ENCODE assay signal across 35 cellular contexts in genomic region chr2:240731327-240731626, GRCh38. TPM values are rescaled to one million over a fixed set of nuclear protein-coding genes. Genes with fewer than 3 reads are reported as not detected.
DNase-seq lines count a peak whose midpoint lies in the region; ATAC-seq and TF ChIP-seq lines count a peak whose summit lies in the region.
"Had no signal": no experiment of that assay in that cellular context is flagged by ENCODE, and none has a peak within 500 bp of the region (broad histone marks: within the 10 kb centered on the region; RNA-seq: fewer than 3 reads in every experiment).

No MANE protein-coding gene starts in this region.

- ATAC-seq in lower lobe of right lung: peak; percentile 10 to 31
- no peak for ATAC-seq in GM19452 (IDR thresholded peaks at IDR 0.05; ENCODE audit: unreplicated experiment)
- ATAC-seq: A549; activated CD4-positive, CD25-positive, alpha-beta regulatory T cell treated with anti-CD3 and anti-CD28 coated beads, Interleukin-2, amount 50 U/mL, for 24 hours; activated naive CD8-positive, alpha-beta T cell treated with anti-CD3 and anti-CD28 coated beads, Interleukin-2, amount 50 U/mL, for 24 hours; activated T-cell treated with anti-CD3 and anti-CD28 coated beads, Interleukin-2, amount 50 U/mL, for 72 hours; left cardiac atrium; PC-3; stimulated activated naive CD8-positive, alpha-beta T cell treated with anti-CD3 and anti-CD28 coated beads, Interleukin-15, Interleukin-2, amounts not matched to agents 100 U/mL and 50 U/mL, for 24 hours had no signal

- DNase-seq in AG08396 (ENCODE audit: low spot score): peak; percentile 53
- DNase-seq in GM23248: peak; percentile 34
- no peak for DNase-seq in lower lobe of right lung
- no peak for DNase-seq in GM13976 (ENCODE audit: low spot score)
- no peak for DNase-seq in esophagus squamous epithelium (lab: John Stamatoyannopoulos, UW)
- no peak for DNase-seq in activated CD4-positive, alpha-beta T cell treated with anti-CD3 and anti-CD28 coated beads, Interleukin-2, amount 10 ng/mL, durations not matched to agents 7 days and 5 days
- DNase-seq: activated CD4-positive, alpha-beta T cell treated with anti-CD3 and anti-CD28 coated beads, Interleukin-2, amount 50 U/mL, for 48 hours; activated naive CD8-positive, alpha-beta T cell treated with anti-CD3 and anti-CD28 coated beads, Interleukin-2, amount 50 U/mL, for 24 hours; activated T-cell treated with anti-CD3 and anti-CD28 coated beads, Interleukin-2, amount 50 U/mL, for 72 hours; immature natural killer cell; KBM-7; left cardiac atrium; mammary epithelial cell; NCI-H1105; NCI-H1930; NCI-H526; nephron progenitor cell; NK-92 treated with Interleukin-12 subunit alpha and Interleukin-12 subunit beta, amount 100 ng/mL, for 24 hours; ovary; PC-3; Right ventricle myocardium superior; stimulated activated CD4-positive, alpha-beta T cell treated with anti-CD3 and anti-CD28 coated beads, Interleukin-1b, Interleukin-23, amount 100 ng/mL, for 48 hours; stimulated activated naive CD8-positive, alpha-beta T cell treated with anti-CD3 and anti-CD28 coated beads, Interleukin-15, Interleukin-2, amounts not matched to agents 100 U/mL and 50 U/mL, for 24 hours; T-helper 2 cell; testis had no signal

- H3K36me3 ChIP-seq in GM23248 (ENCODE audit: low read depth) (no peaks in the 10 kb centered on the region), lower lobe of right lung (no peaks in the 10 kb centered on the region), esophagus squamous epithelium (no peaks in the 10 kb centered on the region)
- H3K36me3 ChIP-seq: ovary, vagina had no signal

- no peak overlapping the region for H3K9ac ChIP-seq in GM23248

- no peaks in the 10 kb centered on the region for H3K36me3 Mint-ChIP-seq in activated CD4-positive, alpha-beta T cell treated with anti-CD3 and anti-CD28 coated beads, Interleukin-2, amount 10 ng/mL, durations not matched to agents 7 days and 5 days (ENCODE audit: low read depth)
- H3K36me3 Mint-ChIP-seq: immature natural killer cell had no signal

- no peaks in the 10 kb centered on the region for H3K79me2 ChIP-seq in GM23248 (ENCODE audit: insufficient read depth)

- no peak for TF ChIP-seq POLR2A in esophagus squamous epithelium (IDR thresholded peaks at IDR 0.05)

- H3K4me2 ChIP-seq in GM23248 (ENCODE audit: unreplicated experiment): no peak overlapping the region
- H3K4me2 ChIP-seq: A549 had no signal

- TF ChIP-seq CTCF in lower lobe of right lung (IDR thresholded peaks at IDR 0.05) (no peak), GM13976 (IDR thresholded peaks at IDR 0.05; ENCODE audit: borderline replicate concordance, control extremely low read depth, extremely low read depth, insufficient read depth, missing control alignments) (no peak), esophagus squamous epithelium (IDR thresholded peaks at IDR 0.05) (no peak)

- no peaks in the 10 kb centered on the region for H3K4me1 Mint-ChIP-seq in activated CD4-positive, alpha-beta T cell treated with anti-CD3 and anti-CD28 coated beads, Interleukin-2, amount 10 ng/mL, durations not matched to agents 7 days and 5 days
- H3K4me1 Mint-ChIP-seq: activated naive CD8-positive, alpha-beta T cell treated with anti-CD3 and anti-CD28 coated beads, Interleukin-2, amount 50 U/mL, for 24 hours; immature natural killer cell had no signal

- no peaks in the 10 kb centered on the region for H3K9me2 ChIP-seq in GM23248 (ENCODE audit: insufficient read depth)

- H3K9me3 Mint-ChIP-seq in activated CD4-positive, alpha-beta T cell treated with anti-CD3 and anti-CD28 coated beads, Interleukin-2, amount 10 ng/mL, durations not matched to agents 7 days and 5 days: no peaks in the 10 kb centered on the region
- H3K9me3 Mint-ChIP-seq: activated naive CD8-positive, alpha-beta T cell treated with anti-CD3 and anti-CD28 coated beads, Interleukin-2, amount 50 U/mL, for 24 hours; activated T-cell treated with anti-CD3 and anti-CD28 coated beads, Interleukin-2, amount 50 U/mL, for 72 hours; immature natural killer cell; nephron progenitor cell had no signal

- no peak overlapping the region for H3K27ac ChIP-seq in GM23248
- peak overlapping the region; percentile 53 for H3K27ac ChIP-seq in angular gyrus (ENCODE audit: low read depth, low read length)
- H3K27ac ChIP-seq in lower lobe of right lung: no peak overlapping the region
- no peak overlapping the region for H3K27ac ChIP-seq in esophagus squamous epithelium
- H3K27ac ChIP-seq: A549, ovary, testis, vagina had no signal

- intact Hi-C loops in lower lobe of right lung (cut with DNase I): no loop called here
- intact Hi-C loops in esophagus squamous epithelium (cut with DNase I): no loop called here

- H3K27ac Mint-ChIP-seq in activated CD4-positive, alpha-beta T cell treated with anti-CD3 and anti-CD28 coated beads, Interleukin-2, amount 10 ng/mL, durations not matched to agents 7 days and 5 days: no peak overlapping the region
- H3K27ac Mint-ChIP-seq: activated naive CD8-positive, alpha-beta T cell treated with anti-CD3 and anti-CD28 coated beads, Interleukin-2, amount 50 U/mL, for 24 hours; activated T-cell treated with anti-CD3 and anti-CD28 coated beads, Interleukin-2, amount 50 U/mL, for 72 hours; immature natural killer cell had no signal

- H3K9me3 ChIP-seq in GM23248 (ENCODE audit: low read depth) (no peaks in the 10 kb centered on the region), lower lobe of right lung (no peaks in the 10 kb centered on the region), esophagus squamous epithelium (no peaks in the 10 kb centered on the region)
- H3K9me3 ChIP-seq: A549, ovary, testis, vagina had no signal

- H4K20me1 ChIP-seq in GM23248 (ENCODE audit: insufficient read depth): no peaks in the 10 kb centered on the region

- POLR2A ChIA-PET in activated CD4-positive, alpha-beta T cell treated with anti-CD3 and anti-CD28 coated beads, Interleukin-2, amount 10 ng/mL, durations not matched to agents 7 days and 5 days (lab: Charles Lee): no interaction called here

- H3K4me1 ChIP-seq in GM23248 (ENCODE audit: insufficient read depth): no peaks in the 10 kb centered on the region
- H3K4me1 ChIP-seq in lower lobe of right lung: no peaks in the 10 kb centered on the region
- H3K4me1 ChIP-seq in esophagus squamous epithelium: no peaks in the 10 kb centered on the region
- H3K4me1 ChIP-seq: A549, testis, vagina had no signal

- H3K27me3 Mint-ChIP-seq in activated CD4-positive, alpha-beta T cell treated with anti-CD3 and anti-CD28 coated beads, Interleukin-2, amount 10 ng/mL, durations not matched to agents 7 days and 5 days: no peaks in the 10 kb centered on the region

- H3F3A ChIP-seq in GM23248 (ENCODE audit: insufficient read depth): no peaks in the 10 kb centered on the region

- CTCF ChIA-PET in activated CD4-positive, alpha-beta T cell treated with anti-CD3 and anti-CD28 coated beads, Interleukin-2, amount 10 ng/mL, durations not matched to agents 7 days and 5 days (lab: Charles Lee): no interaction called here

- no peak overlapping the region for H2AFZ ChIP-seq in GM23248

- no peak overlapping the region for H3K4me3 Mint-ChIP-seq in activated CD4-positive, alpha-beta T cell treated with anti-CD3 and anti-CD28 coated beads, Interleukin-2, amount 10 ng/mL, durations not matched to agents 7 days and 5 days
- H3K4me3 Mint-ChIP-seq: activated naive CD8-positive, alpha-beta T cell treated with anti-CD3 and anti-CD28 coated beads, Interleukin-2, amount 50 U/mL, for 24 hours; activated T-cell treated with anti-CD3 and anti-CD28 coated beads, Interleukin-2, amount 50 U/mL, for 72 hours; immature natural killer cell; nephron progenitor cell had no signal

- H3K4me3 ChIP-seq in GM23248 (no peak overlapping the region), lower lobe of right lung (no peak overlapping the region), esophagus squamous epithelium (no peak overlapping the region)
- H3K4me3 ChIP-seq: A549, ovary, testis, vagina had no signal

- H3K27me3 ChIP-seq in GM23248 (replicated peaks; ENCODE audit: insufficient read depth) (peaks cover 8% of the 10 kb centered on the region; the same call in 1 of the 2 replicates), lower lobe of right lung (ENCODE audit: low read depth) (peaks cover 11% of the 10 kb centered on the region), esophagus squamous epithelium (peaks cover 0 to 76% (median 0%) of the 10 kb centered on the region in 4 donors)
- H3K27me3 ChIP-seq: ovary, testis, vagina had no signal

- in situ Hi-C loops in GM23248 (cut with MboI) (no loop called here), GM13976 (cut with MboI; ENCODE audit: low sequenced_read_pairs, unreplicated experiment) (no loop called here)

- 25 to 30% methylated on average over 10 of the region's 10 CpGs for WGBS in GM23248 (ENCODE audit: low coverage in 1 of 2, low lambda C conversion rate in 2 of 2, missing lambda C conversion rate in 2 of 2), 2 experiments
- WGBS in esophagus squamous epithelium, 2 donors: 46 to 60% methylated on average over 1 to 7 of the region's 10 CpGs

RNA-seq across cellular contexts. Expression of gene AQP12A, which starts 39.6 kb away (rescaled TPM):
- total RNA-seq in GM23248 (2014; rRNA removed; shearing (Covaris generic)): not detected in 2 replicates
- not detected in 2 replicates for polyA plus RNA-seq in GM23248 (2016; fragmentation: Nextera tagmentation; extraction: Ambion mirVana)
- not detected for total RNA-seq in lower lobe of right lung
- total RNA-seq in esophagus squamous epithelium: not detected
- not detected for total RNA-seq in activated CD4-positive, alpha-beta T cell treated with anti-CD3 and anti-CD28 coated beads, Interleukin-2, amount 10 ng/mL, durations not matched to agents 7 days and 5 days
- total RNA-seq: activated T-cell treated with anti-CD3 and anti-CD28 coated beads, Interleukin-2, amount 50 U/mL, for 72 hours; fibroblast of lung; HT1080; left cardiac atrium; mammary epithelial cell; MCF 10A; mucosa of gallbladder; ovary; PC-3; Right ventricle myocardium superior; testis; vagina had no signal
- polyA plus RNA-seq: A549, BJ, fibroblast of lung, immature natural killer cell, mammary epithelial cell, ovary had no signal

RNA-seq across cellular contexts. Expression of gene AQP12B, which starts 48.6 kb away (rescaled TPM):
- not detected in 2 replicates for total RNA-seq in GM23248 (2014; rRNA removed; shearing (Covaris generic))
- polyA plus RNA-seq in GM23248 (2016; fragmentation: Nextera tagmentation; extraction: Ambion mirVana): not detected in 2 replicates
- not detected for total RNA-seq in lower lobe of right lung
- not detected for total RNA-seq in esophagus squamous epithelium
- not detected for total RNA-seq in activated CD4-positive, alpha-beta T cell treated with anti-CD3 and anti-CD28 coated beads, Interleukin-2, amount 10 ng/mL, durations not matched to agents 7 days and 5 days
- total RNA-seq: activated T-cell treated with anti-CD3 and anti-CD28 coated beads, Interleukin-2, amount 50 U/mL, for 72 hours; fibroblast of lung; HT1080; left cardiac atrium; mammary epithelial cell; MCF 10A; mucosa of gallbladder; PC-3; Right ventricle myocardium superior; testis; vagina had no signal
- polyA plus RNA-seq: A549, BJ, fibroblast of lung, immature natural killer cell, mammary epithelial cell, ovary had no signal

Comparison
In these comparisons a context has a peak if more than half of its experiments do, and no peak if none do; other contexts are left out.
1. DNase-seq: peak in AG08396 (single experiment) and GM23248 (single experiment); none in lower lobe of right lung (single experiment), GM13976 (single experiment), esophagus squamous epithelium (single experiment) and activated CD4-positive, alpha-beta T cell treated with anti-CD3 and anti-CD28 coated beads, Interleukin-2, amount 10 ng/mL, durations not matched to agents 7 days and 5 days (single experiment).